Comparison of ENCODE assay signal across 30 cellular contexts in genomic region chr15:89625716-89626115, GRCh38. TPM values are rescaled to one million over a fixed set of nuclear protein-coding genes. Genes with fewer than 3 reads are reported as not detected.
"Had no signal": no experiment of that assay in that cellular context is flagged by ENCODE, and none has a peak within 500 bp of the region (broad histone marks: within the 10 kb centered on the region; RNA-seq: fewer than 3 reads in every experiment).

No MANE protein-coding gene starts in this region.

- H3K27ac Mint-ChIP-seq: activated CD4-positive, alpha-beta memory T cell treated with anti-CD3 and anti-CD28 coated beads for 36 hours; activated naive CD8-positive, alpha-beta T cell treated with anti-CD3 and anti-CD28 coated beads, Interleukin-2, amount 10 ng/mL, durations not matched to agents 7 days and 5 days; activated T-helper 2 cell treated with anti-CD3 and anti-CD28 coated beads, Interferon-gamma antibody, Interleukin-2, Interleukin-4, amounts not matched to agents 10 μg/mL and 5 μg/mL and 100 μg/mL, durations not matched to agents 14 hours and 24 hours and 36 hours; neural progenitor cell; stimulated activated memory B cell treated with anti-CD40 and anti-IgM and Interleukin-4, amounts not matched to agents 10 μg/mL and 1 μg/mL and 100 μg/mL, for 72 hours; type B pancreatic cell had no signal

- H3K4me1 ChIP-seq: left lung, lower lobe of right lung, neural progenitor cell, right atrium auricular region had no signal

- H3K36me3 Mint-ChIP-seq: naive thymus-derived CD8-positive, alpha-beta T cell had no signal

- H3K9me3 Mint-ChIP-seq: activated CD4-positive, alpha-beta memory T cell treated with anti-CD3 and anti-CD28 coated beads for 36 hours; activated naive CD8-positive, alpha-beta T cell treated with anti-CD3 and anti-CD28 coated beads, Interleukin-2, amount 10 ng/mL, durations not matched to agents 7 days and 5 days; activated T-cell treated with anti-CD3 and anti-CD28 coated beads, Interleukin-2, amount 50 U/mL, for 4 hours; activated T-helper 2 cell treated with anti-CD3 and anti-CD28 coated beads, Interferon-gamma antibody, Interleukin-2, Interleukin-4, amounts not matched to agents 10 μg/mL and 5 μg/mL and 100 μg/mL, durations not matched to agents 14 hours and 24 hours and 36 hours; effector memory CD8-positive, alpha-beta T cell; naive thymus-derived CD8-positive, alpha-beta T cell; neural progenitor cell; stimulated activated memory B cell treated with anti-CD40 and anti-IgM and Interleukin-4, amounts not matched to agents 10 μg/mL and 1 μg/mL and 100 μg/mL, for 72 hours; stimulated activated naive CD8-positive, alpha-beta T cell treated with anti-CD3 and anti-CD28 coated beads, Interleukin-15, amount 100 ng/mL, for 72 hours; type B pancreatic cell had no signal

- H3K4me3 ChIP-seq: gastroesophageal sphincter, left lung, lower lobe of right lung, neural progenitor cell, right atrium auricular region, smooth muscle cell had no signal

- H3K4me2 ChIP-seq: neural progenitor cell, smooth muscle cell had no signal

- ATAC-seq: activated T-cell treated with anti-CD3 and anti-CD28 coated beads, Interleukin-2, amount 50 U/mL, for 4 hours; effector memory CD8-positive, alpha-beta T cell; gastroesophageal sphincter; left lung; lower lobe of right lung; naive thymus-derived CD8-positive, alpha-beta T cell; stimulated activated memory B cell treated with anti-CD40 and anti-IgM and Interleukin-4, amounts not matched to agents 10 μg/mL and 1 μg/mL and 100 μg/mL, for 72 hours; stimulated activated naive CD8-positive, alpha-beta T cell treated with anti-CD3 and anti-CD28 coated beads, Interleukin-15, amount 100 ng/mL, for 72 hours had no signal

- H3K4me3 Mint-ChIP-seq: activated CD4-positive, alpha-beta memory T cell treated with anti-CD3 and anti-CD28 coated beads for 36 hours; activated naive CD8-positive, alpha-beta T cell treated with anti-CD3 and anti-CD28 coated beads, Interleukin-2, amount 10 ng/mL, durations not matched to agents 7 days and 5 days; activated T-cell treated with anti-CD3 and anti-CD28 coated beads, Interleukin-2, amount 50 U/mL, for 4 hours; effector memory CD8-positive, alpha-beta T cell; naive thymus-derived CD8-positive, alpha-beta T cell; neural progenitor cell; stimulated activated memory B cell treated with anti-CD40 and anti-IgM and Interleukin-4, amounts not matched to agents 10 μg/mL and 1 μg/mL and 100 μg/mL, for 72 hours; stimulated activated naive CD8-positive, alpha-beta T cell treated with anti-CD3 and anti-CD28 coated beads, Interleukin-15, amount 100 ng/mL, for 72 hours; type B pancreatic cell had no signal

- H3K27me3 Mint-ChIP-seq: activated CD4-positive, alpha-beta memory T cell treated with anti-CD3 and anti-CD28 coated beads for 36 hours; activated naive CD8-positive, alpha-beta T cell treated with anti-CD3 and anti-CD28 coated beads, Interleukin-2, amount 10 ng/mL, durations not matched to agents 7 days and 5 days; effector memory CD8-positive, alpha-beta T cell; naive thymus-derived CD8-positive, alpha-beta T cell; stimulated activated memory B cell treated with anti-CD40 and anti-IgM and Interleukin-4, amounts not matched to agents 10 μg/mL and 1 μg/mL and 100 μg/mL, for 72 hours; stimulated activated naive CD8-positive, alpha-beta T cell treated with anti-CD3 and anti-CD28 coated beads, Interleukin-15, amount 100 ng/mL, for 72 hours; type B pancreatic cell had no signal

- H2AFZ ChIP-seq: neural progenitor cell had no signal

- DNase-seq: activated CD4-positive, alpha-beta memory T cell treated with anti-CD3 and anti-CD28 coated beads for 36 hours; activated CD4-positive, alpha-beta T cell treated with anti-CD3 and anti-CD28 coated beads for 4 hours; activated naive CD4-positive, alpha-beta T cell treated with Interleukin-2 at 50 U/mL for 16 hours; activated naive CD8-positive, alpha-beta T cell treated with anti-CD3 and anti-CD28 coated beads, Interleukin-2, amount 10 ng/mL, durations not matched to agents 7 days and 5 days; activated T-cell treated with anti-CD3 and anti-CD28 coated beads, Interleukin-2, amount 50 U/mL, for 4 hours; amniotic stem cell; brain microvascular endothelial cell; caudate nucleus; cortex of kidney; effector memory CD8-positive, alpha-beta T cell; hypothalamus; left lung; lower lobe of right lung; mesenchymal stem cell; naive thymus-derived CD8-positive, alpha-beta T cell; occipital lobe; stimulated activated CD4-positive, alpha-beta T cell treated with anti-CD3 and anti-CD28 coated beads, Interleukin-1b, Interleukin-23, amount 100 ng/mL, for 48 hours; stimulated activated CD4-positive, alpha-beta T cell treated with anti-CD3 and anti-CD28 coated beads, Interleukin-4, amount 100 ng/mL, for 4 hours; stimulated activated CD8-positive, alpha-beta memory T cell treated with anti-CD3 and anti-CD28 coated beads, Interleukin-4, amount 100 ng/mL, for 48 hours; stimulated activated naive CD8-positive, alpha-beta T cell treated with anti-CD3 and anti-CD28 coated beads, Interleukin-15, amount 100 ng/mL, for 72 hours; substantia nigra had no signal

- H3K4me1 Mint-ChIP-seq: activated naive CD8-positive, alpha-beta T cell treated with anti-CD3 and anti-CD28 coated beads, Interleukin-2, amount 10 ng/mL, durations not matched to agents 7 days and 5 days had no signal

- H3K27me3 ChIP-seq: brain microvascular endothelial cell, gastroesophageal sphincter, left lung, neural progenitor cell, right atrium auricular region had no signal

- H3K9ac ChIP-seq: neural progenitor cell had no signal

- H3K27ac ChIP-seq: brain microvascular endothelial cell, gastroesophageal sphincter, left lung, lower lobe of right lung, neural progenitor cell, right atrium auricular region had no signal

- H3K9me3 ChIP-seq: gastroesophageal sphincter, left lung, lower lobe of right lung, right atrium auricular region had no signal

RNA-seq across cellular contexts. Expression of gene TICRR, which starts 50.4 kb away (rescaled TPM):
- total RNA-seq: right atrium auricular region had no signal

RNA-seq across cellular contexts. Expression of gene PLIN1, which starts 53.5 kb away (rescaled TPM):
- total RNA-seq: activated T-helper 2 cell treated with anti-CD3 and anti-CD28 coated beads, Interferon-gamma antibody, Interleukin-2, Interleukin-4, amounts not matched to agents 10 μg/mL and 5 μg/mL and 100 μg/mL, durations not matched to agents 14 hours and 24 hours and 36 hours; endothelial cell of umbilical vein; T-helper 1 cell treated with Interleukin-12 subunit alpha and Interleukin-12 subunit beta and Interleukin-4 antibody, amounts not matched to agents 30 ng/mL and 1 ng/mL, for 36 hours had no signal
